ENCODE assay signal across 23 cellular contexts in genomic region chr14:90613997-90614396, GRCh38.
"Had no signal": no experiment of that assay in that cellular context is flagged by ENCODE, and none has a peak within 500 bp of the region (broad histone marks: within the 10 kb centered on the region; RNA-seq: fewer than 3 reads in every experiment).

No MANE protein-coding gene starts in this region.

- FAIRE-seq: bronchial epithelial cell, colon, keratinocyte, small intestine had no signal

- DNase-seq: activated CD4-positive, alpha-beta memory T cell treated with anti-CD3 and anti-CD28 coated beads for 36 hours; activated CD4-positive, alpha-beta T cell treated with anti-CD3 and anti-CD28 coated beads, Interleukin-2, amount 10 ng/mL, durations not matched to agents 24 days and 14 days; activated CD4-positive, CD25-positive, alpha-beta regulatory T cell treated with anti-CD3 and anti-CD28 coated beads, Interleukin-2, amount 50 U/mL, for 72 hours; activated CD8-positive, alpha-beta memory T cell treated with anti-CD3 and anti-CD28 coated beads, Interleukin-2, amount 50 U/mL, for 4 hours; activated gamma-delta T cell treated with Interleukin-2 at 50 U/mL for 16 hours; activated naive CD8-positive, alpha-beta T cell treated with anti-CD3 and anti-CD28 coated beads, Interleukin-2, amount 50 U/mL, for 24 hours; activated T-cell treated with anti-CD3 and anti-CD28 coated beads, Interleukin-2, amount 50 U/mL, for 24 hours; effector memory CD4-positive, alpha-beta T cell; hippocampal formation; left colon; naive thymus-derived CD8-positive, alpha-beta T cell; small intestine; stimulated activated CD4-positive, alpha-beta T cell treated with anti-CD3 and anti-CD28 coated beads, Interleukin-4, amount 100 ng/mL, for 24 hours; stimulated activated naive CD8-positive, alpha-beta T cell treated with anti-CD3 and anti-CD28 coated beads, Interleukin-15, amount 100 ng/mL, for 72 hours; T-helper 2 cell had no signal

- H3K27me3 ChIP-seq: suprapubic skin, tibial nerve had no signal

- ATAC-seq: activated naive CD8-positive, alpha-beta T cell treated with anti-CD3 and anti-CD28 coated beads, Interleukin-2, amount 50 U/mL, for 24 hours; left colon; naive thymus-derived CD8-positive, alpha-beta T cell; sciatic nerve; SK-N-SH treated with all-trans-retinoic acid at 6 μM for 48 hours; stimulated activated memory B cell treated with anti-CD40 and anti-IgM and Interleukin-4, amounts not matched to agents 10 μg/mL and 1 μg/mL and 100 μg/mL, for 72 hours; stimulated activated naive CD8-positive, alpha-beta T cell treated with anti-CD3 and anti-CD28 coated beads, Interleukin-15, amount 100 ng/mL, for 72 hours had no signal

- H3K4me3 ChIP-seq: suprapubic skin, tibial nerve had no signal

- H3K27ac ChIP-seq: suprapubic skin, tibial nerve had no signal

- H3K9me3 ChIP-seq: suprapubic skin, tibial nerve had no signal

- H3K4me1 ChIP-seq: suprapubic skin had no signal

- H3K36me3 ChIP-seq: suprapubic skin had no signal
